In the genomic region with DNA sequence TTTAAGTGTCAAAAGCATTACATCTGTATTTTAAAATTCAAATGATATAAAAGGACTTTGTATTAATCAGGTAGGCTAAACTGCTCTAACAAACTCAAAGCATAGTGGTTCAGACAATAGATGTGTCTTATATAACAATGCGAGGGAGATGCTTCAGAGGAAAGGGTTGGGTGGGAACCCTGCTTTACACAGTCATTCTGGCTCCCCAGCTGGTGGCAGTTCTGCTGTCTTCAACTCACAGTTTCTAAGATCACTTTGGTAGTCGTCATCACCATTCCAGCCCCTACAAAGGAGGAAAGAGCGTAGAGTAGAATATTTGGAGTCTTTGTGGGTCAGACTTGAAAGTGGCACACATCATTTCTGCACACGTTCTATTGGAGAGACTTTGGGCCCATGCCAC, we compare ENCODE assay signal across 19 cellular contexts. TPM values are rescaled to one million over a fixed set of nuclear protein-coding genes. Genes with fewer than 3 reads are reported as not detected.
"Had no signal": no experiment of that assay in that cellular context is flagged by ENCODE, and none has a peak within 500 bp of the region (broad histone marks: within the 10 kb centered on the region; RNA-seq: fewer than 3 reads in every experiment).

No MANE protein-coding gene starts in this region.

- H3K27ac ChIP-seq: epithelial cell of prostate had no signal

- DNase-seq: activated B cell treated with CpG ODN at 0.5 μM for 24 hours; activated CD4-positive, alpha-beta T cell treated with anti-CD3 and anti-CD28 coated beads for 4 hours; activated CD4-positive, alpha-beta T cell treated with anti-CD3 and anti-CD28 coated beads, Interleukin-2, amount 50 U/mL, for 48 hours; activated naive CD4-positive, alpha-beta T cell treated with Interleukin-2 at 50 U/mL for 16 hours; activated naive CD8-positive, alpha-beta T cell treated with anti-CD3 and anti-CD28 coated beads, Interleukin-2, amount 10 ng/mL, durations not matched to agents 7 days and 5 days; activated T-cell treated with anti-CD3 and anti-CD28 coated beads, Interleukin-2, amount 50 U/mL, for 48 hours; amygdala; foreskin fibroblast; hippocampal formation; left colon; natural killer cell; stimulated activated CD4-positive, alpha-beta T cell treated with anti-CD3 and anti-CD28 coated beads, Interleukin-2, amount 100 ng/mL, for 24 hours; stimulated activated naive CD8-positive, alpha-beta T cell treated with anti-CD3 and anti-CD28 coated beads, Interleukin-15, amount 100 ng/mL, for 72 hours; T1000; trophoblast cell; uterus had no signal

- H3K9me3 ChIP-seq: uterus had no signal

- H3K36me3 ChIP-seq: uterus had no signal

- H3K4me3 ChIP-seq: lung, uterus had no signal

- H3K27me3 ChIP-seq: uterus had no signal

- ATAC-seq: left colon; natural killer cell; stimulated activated effector memory CD8-positive, alpha-beta T cell treated with anti-CD3 and anti-CD28 coated beads, Interleukin-12 subunit alpha, Interleukin-12 subunit beta, amount 100 ng/mL, for 72 hours; stimulated activated naive CD8-positive, alpha-beta T cell treated with anti-CD3 and anti-CD28 coated beads, Interleukin-15, amount 100 ng/mL, for 72 hours had no signal

RNA-seq across cellular contexts. Expression of a gene that starts 4.2 kb away (rescaled TPM):
- total RNA-seq: activated B cell treated with CpG ODN at 0.5 μM for 24 hours had no signal
